In the genomic region with DNA sequence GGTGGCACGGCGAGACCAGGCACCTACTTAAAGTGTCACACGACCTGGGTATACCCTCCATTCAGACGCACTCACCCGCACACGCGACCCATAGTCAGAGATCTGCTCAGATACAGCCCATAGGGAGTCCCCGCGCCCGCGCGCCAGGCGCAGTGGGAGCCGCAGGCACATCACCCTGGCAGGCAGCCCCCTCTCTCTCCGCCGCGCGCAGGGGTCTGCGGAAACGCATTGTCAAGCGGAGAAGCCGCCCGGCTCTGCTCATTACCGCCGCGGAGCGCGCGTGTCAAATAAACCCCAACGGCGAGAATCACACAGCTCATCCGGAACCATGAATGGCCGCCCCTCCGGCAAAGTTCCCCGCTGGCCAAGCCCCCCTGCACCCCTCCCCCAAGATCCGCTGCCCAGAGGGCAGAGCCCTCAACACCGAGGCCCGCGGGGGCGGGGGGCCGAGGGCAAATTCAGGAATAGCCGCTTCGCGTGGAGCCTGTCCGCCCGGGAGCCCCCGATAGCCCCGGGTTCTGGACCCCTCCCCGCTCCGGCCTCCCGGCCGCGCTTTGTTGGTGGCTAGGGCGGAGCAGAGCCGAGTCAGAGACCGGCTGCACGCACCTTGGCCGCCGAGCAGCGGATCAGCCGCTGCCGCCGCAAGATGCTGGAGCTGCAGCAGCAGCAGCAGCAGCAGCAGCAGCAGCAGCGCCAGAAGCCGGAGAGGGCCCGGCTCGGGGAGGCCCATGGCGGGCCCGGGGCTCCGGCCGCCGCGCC, we compare ENCODE assay signal across 8 cellular contexts. TPM values are rescaled to one million over a fixed set of nuclear protein-coding genes. Genes with fewer than 3 reads are reported as not detected.
DNase-seq lines count a peak whose midpoint lies in the region; ATAC-seq and TF ChIP-seq lines count a peak whose summit lies in the region.

No MANE protein-coding gene starts in this region.

- CTCF ChIA-PET in RWPE1 (lab: Yijun Ruan, JAX): interaction anchor here (0.6 kb wide), 1 partner anchor 18 kb away, joined by 3 read pairs; no protein-coding TSS in a partner anchor

- no peaks in the 10 kb centered on the region for H3K27me3 ChIP-seq in gastrocnemius medialis

- H3K27ac ChIP-seq in RWPE1 (peak overlapping the region; percentile 95), gastrocnemius medialis (peak overlapping the region in 1 of 4 donors; percentile 85)

- no peak for TF ChIP-seq POLR2A in gastrocnemius medialis (IDR thresholded peaks at IDR 0.05)

- TF ChIP-seq CTCF in RWPE1 (conservative IDR thresholded peaks at IDR 0.05; ENCODE audit: low read depth): no peak
- TF ChIP-seq CTCF in gastrocnemius medialis (IDR thresholded peaks at IDR 0.05 in 4 of 5, conservative IDR thresholded peaks at IDR 0.05 in 1 of 5): no peak

- no peaks in the 10 kb centered on the region for H3K9me3 ChIP-seq in gastrocnemius medialis

- H3K4me1 ChIP-seq in gastrocnemius medialis: peaks cover 8 to 18% of the 10 kb centered on the region in 2 donors

- POLR2A ChIA-PET in RWPE1 (lab: Yijun Ruan, JAX; ENCODE audit: low non-redundant PET): no interaction called here

- ATAC-seq in HG03342 (IDR thresholded peaks at IDR 0.05; ENCODE audit: unreplicated experiment) (peak; percentile 4), left cardiac atrium (peak in 1 of 2 donors; percentile 3), gastrocnemius medialis (peak; percentile 6 to 22)

- H3K36me3 ChIP-seq in gastrocnemius medialis: no peaks in the 10 kb centered on the region

- H3K4me3 ChIP-seq in gastrocnemius medialis: peak overlapping the region; percentile 74 to 79 (median 78)

- DNase-seq in SKM-1 treated with dmso at 0.1 percent for 144 hours (lab: John Stamatoyannopoulos, UW; ENCODE audit: unreplicated experiment): peak; percentile 10
- DNase-seq in SKM-1 (lab: John Stamatoyannopoulos, UW; ENCODE audit: unreplicated experiment): no peak
- DNase-seq in RWPE1 (ENCODE audit: low spot score): peak; percentile 40
- DNase-seq in activated naive CD4-positive, alpha-beta T cell (lab: John Stamatoyannopoulos, UW): peak; percentile 21 to 44 (median 38)
- peak; percentile 38 for DNase-seq in left cardiac atrium
- no peak for DNase-seq in gastrocnemius medialis
- no peak for DNase-seq in KG1 (lab: John Stamatoyannopoulos, UW)

- intact Hi-C loops in left cardiac atrium (cut with DNase I) (loop anchor here in 1 of 2 donors (10.0 kb wide), 1 partner anchor 57 kb away; no protein-coding TSS in a partner anchor), gastrocnemius medialis (cut with DNase I; ENCODE audit: low total_unique reads) (no loop called here)

- in situ Hi-C loops in gastrocnemius medialis (cut with MboI; ENCODE audit: low sequenced_read_pairs in 4 of 4): no loop called here

RNA-seq across cellular contexts. Expression of a gene that starts 0.5 kb away (rescaled TPM):
- total RNA-seq in left cardiac atrium: 1 to 10 TPM; 1.7 to 4.1 TPM
- 1 to 10 TPM in 2 of 4 donors, under 1 TPM in 2; 0.36 to 4.2 (median 1.4) TPM for total RNA-seq in gastrocnemius medialis

Comparison
In these comparisons a context has a peak if more than half of its experiments do, and no peak if none do; other contexts are left out.
1. DNase-seq: peak in SKM-1 treated with dmso at 0.1 percent for 144 hours (single experiment), RWPE1 (single experiment), activated naive CD4-positive, alpha-beta T cell (4 of 4) and left cardiac atrium (single experiment); none in SKM-1 (single experiment), gastrocnemius medialis (0 of 2) and KG1 (single experiment).